9 cellular contexts compared by ENCODE assay signal in the genomic region with DNA sequence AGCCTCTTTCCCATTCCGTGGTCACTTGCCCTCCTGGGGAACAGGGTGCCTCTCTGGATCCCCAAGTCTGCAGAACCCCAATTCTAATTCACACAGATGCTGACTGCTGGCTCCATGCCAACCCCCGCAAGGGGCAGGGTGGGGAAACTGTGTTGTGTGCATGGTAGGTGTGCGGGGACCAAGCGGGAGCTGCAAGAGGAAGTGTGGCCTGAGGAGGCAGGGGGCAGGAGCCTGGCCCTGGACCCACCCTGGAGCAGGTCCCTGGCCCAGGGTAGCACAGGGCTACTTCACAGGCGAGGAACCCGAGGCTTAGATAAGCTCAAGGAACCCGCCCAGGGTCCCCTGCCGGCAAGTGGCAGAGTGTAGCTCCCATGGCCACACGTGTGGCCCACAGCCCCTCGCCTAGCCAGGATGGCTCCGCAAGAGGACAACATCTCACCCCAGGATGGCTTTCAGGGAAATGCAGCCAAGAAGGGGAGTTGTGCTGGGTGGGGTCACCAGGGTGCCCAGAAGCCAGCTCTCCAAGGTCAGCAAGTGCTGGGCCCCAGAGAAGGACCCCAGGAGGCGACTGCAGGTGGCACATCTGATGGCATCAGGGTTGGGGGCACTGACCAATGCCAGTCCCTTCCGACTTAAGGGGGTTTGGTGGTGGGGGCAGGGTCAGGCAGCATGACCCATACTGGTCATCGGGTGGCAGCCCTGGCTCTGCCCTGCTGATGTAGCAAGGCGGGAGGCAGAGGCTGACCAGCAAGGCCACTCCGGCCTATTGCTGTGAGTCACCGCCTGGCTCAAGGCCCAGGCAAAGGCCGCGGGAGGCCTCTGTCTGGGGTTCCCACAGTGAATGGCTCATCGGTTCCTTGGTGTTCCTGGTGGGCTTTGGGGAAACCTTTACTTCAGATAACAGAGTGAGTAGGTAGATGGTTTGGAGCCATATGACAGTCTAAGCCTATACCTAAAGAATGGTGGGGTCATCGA. TPM values are rescaled to one million over a fixed set of nuclear protein-coding genes. Genes with fewer than 3 reads are reported as not detected.
DNase-seq lines count a peak whose midpoint lies in the region; ATAC-seq and TF ChIP-seq lines count a peak whose summit lies in the region.
"Had no signal": no experiment of that assay in that cellular context is flagged by ENCODE, and none has a peak within 500 bp of the region (broad histone marks: within the 10 kb centered on the region; RNA-seq: fewer than 3 reads in every experiment).

No MANE protein-coding gene starts in this region.

- TF ChIP-seq CTCF in epithelial cell of proximal tubule (conservative IDR thresholded peaks at IDR 0.05; ENCODE audit: low read depth, low read length) (no peak), vagina (IDR thresholded peaks at IDR 0.05) (no peak)

- peak overlapping the region; percentile 89 for H3K27ac ChIP-seq in vagina

- H3K36me3 ChIP-seq in vagina: no peaks in the 10 kb centered on the region

- no peaks in the 10 kb centered on the region for H3K27me3 ChIP-seq in vagina

- H3K4me1 ChIP-seq in vagina: peaks cover 76% of the 10 kb centered on the region

- intact Hi-C loops in vagina (cut with DNase I): no loop called here

- H3K4me3 ChIP-seq in epithelial cell of proximal tubule (ENCODE audit: low read depth, low read length): no peak overlapping the region
- H3K4me3 ChIP-seq in vagina: no peak overlapping the region

- no peaks in the 10 kb centered on the region for H3K9me3 ChIP-seq in vagina

- ATAC-seq in HG03159 (IDR thresholded peaks at IDR 0.05; ENCODE audit: unreplicated experiment): no peak

- peak; percentile 7 for DNase-seq in NCI-H2196 (lab: John Stamatoyannopoulos, UW; ENCODE audit: unreplicated experiment)
- DNase-seq in NCI-H2196 treated with DMSO at 0.1 percent for 48 hours (lab: John Stamatoyannopoulos, UW; ENCODE audit: unreplicated experiment): no peak
- DNase-seq in epithelial cell of proximal tubule (ENCODE audit: low read depth): peak; percentile 67
- peak; percentile 94 for DNase-seq in mesenteric fat pad (ENCODE audit: low spot score)
- DNase-seq in vagina (ENCODE audit: extremely low spot score in 2 of 2): no peak
- DNase-seq in activated CD4-positive, CD25-positive, alpha-beta regulatory T cell (lab: John Stamatoyannopoulos, UW): no peak
- no peak for DNase-seq in SIG-M5 (lab: John Stamatoyannopoulos, UW)
- DNase-seq: NCI-H1417 treated with DMSO at 0.1 percent for 48 hours had no signal

- no peak for TF ChIP-seq POLR2A in vagina (IDR thresholded peaks at IDR 0.05)

RNA-seq across cellular contexts. Expression of a gene that starts 37.3 kb away (rescaled TPM):
- 10.1 and 25.1 TPM in 2 replicates for total RNA-seq in epithelial cell of proximal tubule
- total RNA-seq in mesenteric fat pad: 32.5 TPM
- total RNA-seq in vagina: 32.7 TPM

Comparison
In these comparisons a context has a peak if more than half of its experiments do, and no peak if none do; other contexts are left out.
1. DNase-seq: peak in NCI-H2196 (single experiment), epithelial cell of proximal tubule (single experiment) and mesenteric fat pad (single experiment); none in NCI-H2196 treated with DMSO at 0.1 percent for 48 hours (single experiment), vagina (0 of 2), activated CD4-positive, CD25-positive, alpha-beta regulatory T cell (0 of 4) and SIG-M5 (single experiment).